In the genomic region with DNA sequence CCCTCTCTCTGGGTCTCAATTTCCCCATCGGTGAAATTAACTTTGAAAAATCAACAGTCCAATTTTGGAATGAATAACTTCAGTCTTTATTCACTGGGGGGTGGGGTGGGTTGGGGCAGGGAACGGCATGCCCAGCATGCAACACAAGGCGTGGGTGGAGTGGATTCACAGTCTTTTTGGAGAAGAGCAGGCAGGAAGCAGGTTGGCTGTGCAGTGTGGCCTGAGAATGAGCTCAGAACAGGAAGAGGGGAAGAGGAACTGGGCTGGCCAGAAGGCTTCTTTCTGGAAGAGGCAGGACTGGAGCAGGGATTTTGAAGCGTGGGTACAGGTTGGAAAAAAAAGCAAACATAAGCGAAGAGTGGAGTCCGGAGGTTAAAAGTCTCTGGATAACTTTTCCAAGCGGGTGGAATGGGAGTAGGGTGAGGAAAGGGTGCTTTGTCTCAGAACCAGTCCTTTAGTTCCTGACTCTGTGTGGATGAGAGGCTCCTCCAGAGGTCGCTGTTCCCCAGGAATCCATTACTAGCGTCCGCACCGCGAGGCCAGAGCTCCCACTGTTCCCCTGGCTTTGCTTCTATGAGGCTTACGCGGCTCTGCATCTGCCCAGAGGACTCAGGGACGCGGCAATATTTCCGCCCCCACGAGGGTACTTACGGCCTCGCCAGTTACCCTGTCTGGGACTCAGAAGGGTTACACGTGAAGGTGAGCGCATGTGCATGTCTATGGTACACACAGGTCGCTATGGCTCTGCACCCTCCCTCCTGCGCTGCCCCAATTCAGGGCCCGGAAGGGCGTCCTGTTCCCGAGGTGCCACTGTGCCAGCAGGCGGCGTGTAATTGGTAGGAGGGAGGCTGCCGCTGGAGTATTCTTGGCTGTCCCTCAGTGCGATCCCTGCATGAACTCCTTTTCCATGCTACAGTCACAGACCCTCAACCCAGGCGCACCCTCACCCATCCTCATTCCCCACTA, we compare ENCODE assay signal across 8 cellular contexts. TPM values are rescaled to one million over a fixed set of nuclear protein-coding genes. Genes with fewer than 3 reads are reported as not detected.
DNase-seq lines count a peak whose midpoint lies in the region; ATAC-seq, FAIRE-seq and TF ChIP-seq lines count a peak whose summit lies in the region.

No MANE protein-coding gene starts in this region.

- TF ChIP-seq POLR2A in A549 (IDR thresholded peaks at IDR 0.05; ENCODE audit: low read length) = no peak

- peak; percentile 48 to 78; a peak in 5 of 6 replicates for ATAC-seq in A549
- peak; percentile 42 for ATAC-seq in GM18870 (IDR thresholded peaks at IDR 0.05; ENCODE audit: unreplicated experiment)
- peak; percentile 24 to 49 for ATAC-seq in activated CD4-positive, CD25-positive, alpha-beta regulatory T cell treated with anti-CD3 and anti-CD28 coated beads, Interleukin-2, amount 50 U/mL, for 24 hours

- peaks cover 12% of the 10 kb centered on the region; the same call in 1 of the 3 replicates for H3K4me1 ChIP-seq in A549

- TF ChIP-seq RAD21 in A549 (conservative IDR thresholded peaks at IDR 0.05 in 1 of 2, IDR thresholded peaks at IDR 0.05 in 1 of 2) = peak; percentile 59 to 74

- no peak overlapping the region for H3K4me2 ChIP-seq in A549

- no peak for TF ChIP-seq EP300 in A549 (IDR thresholded peaks at IDR 0.05)

- TF ChIP-seq CTCF in A549 (IDR thresholded peaks at IDR 0.05) = peak; percentile 62
- TF ChIP-seq CTCF in choroid plexus epithelial cell (conservative IDR thresholded peaks at IDR 0.05; ENCODE audit: low read depth, low read length) = peak; percentile 91

- H3K27ac ChIP-seq in A549 = 0 out of 6 replicates have a peak overlapping the region, but pooled peaks of 1 of the 2 experiments have one; percentile 13

- POLR2A ChIA-PET in A549 (lab: Yijun Ruan, JAX) = interaction anchor here (0.7 kb wide), 1 partner anchor 294 kb away, joined by 3 read pairs; no protein-coding TSS in a partner anchor

- peak; percentile 61 for DNase-seq in A549 (ENCODE audit: low read depth in 1 of 2, low spot score in 1 of 2)
- DNase-seq in NAMALWA (ENCODE audit: low spot score) = peak; percentile 61
- DNase-seq in choroid plexus epithelial cell (ENCODE audit: low read depth) = peak; percentile 94
- DNase-seq in kidney tubule cell (ENCODE audit: low spot score) = peak; percentile 72
- peak; percentile 35 for DNase-seq in stimulated activated CD4-positive, alpha-beta T cell treated with anti-CD3 and anti-CD28 coated beads, Interleukin-2, amount 100 ng/mL, for 4 hours (ENCODE audit: low read depth)
- no peak for DNase-seq in NCI-H1105 (lab: John Stamatoyannopoulos, UW)

- H3K4me3 ChIP-seq in A549 = no peak overlapping the region
- H3K4me3 ChIP-seq in choroid plexus epithelial cell (ENCODE audit: low read depth, low read length) = peak overlapping the region; percentile 54

- WGBS in A549 (ENCODE audit: missing lambda C conversion rate) = 56% methylated on average over 24 of the region's 32 CpGs

- CTCF ChIA-PET in A549 (lab: Yijun Ruan, JAX) = interaction anchor here (0.6 to 12.6 kb wide), 18 partner anchors 8 to 332 kb away, joined by 3 to 313 read pairs (median 4); no protein-coding TSS in a partner anchor

- FAIRE-seq in A549 (lab: Jason Lieb, UNC) = no peak

- H3K9me3 ChIP-seq in A549 = no peaks in the 10 kb centered on the region

TF ChIP-seq in A549, 52 proteins besides CTCF, POLR2A, EP300 and RAD21:
- no peak for TF ChIP-seq PHF8 (IDR thresholded peaks at IDR 0.05; ENCODE audit: borderline replicate concordance, low read depth)
- peak; percentile 63 for TF ChIP-seq SMC3 (IDR thresholded peaks at IDR 0.05)

RNA-seq across cellular contexts. Expression of a gene that starts 5.5 kb away (rescaled TPM):
- polyA plus RNA-seq in A549 (2011; rRNA removed) = 0.12 and 0.13 TPM in 2 replicates
- 0.17 and 0.25 TPM in 2 replicates for polyA plus RNA-seq in A549 (2012; cell fraction: cytosol; rRNA removed)
- polyA plus RNA-seq in A549 (2012; cell fraction: nucleus; rRNA removed) = 0.24 and 0.38 TPM in 2 replicates
- 0.22 to 0.50 TPM (median 0.35 TPM) in 3 replicates for polyA plus RNA-seq in A549 (2017; fragmentation: RNase III; extraction: RNeasy Plus Mini Kit Qiagen cat#74134 plus additional on column Dnase treatment)
- polyA minus RNA-seq in A549 (2011; rRNA and poly(A)+ RNA removed) = 0.17 and 0.24 TPM in 2 replicates

RNA-seq across cellular contexts. Expression of a gene that starts 16.3 kb away (rescaled TPM):
- polyA plus RNA-seq in A549 (2011; rRNA removed) (not detected in 2 replicates), A549 (2017; fragmentation: RNase III; extraction: RNeasy Plus Mini Kit Qiagen cat#74134 plus additional on column Dnase treatment) (0.04 to 0.09 TPM (median 0.08 TPM) in 3 replicates)
- 0.05 TPM in 1 of 2 replicates, not detected in the other for polyA plus RNA-seq in A549 (2012; cell fraction: cytosol; rRNA removed)
- 0.16 and 0.29 TPM in 2 replicates for polyA plus RNA-seq in A549 (2012; cell fraction: nucleus; rRNA removed)
- 0.10 TPM in 1 of 2 replicates, not detected in the other for polyA minus RNA-seq in A549 (2011; rRNA and poly(A)+ RNA removed)
